In genomic region chr10:79608505-79609375, GRCh38 we compare ENCODE assay signal across 8 cellular contexts. TPM values are rescaled to one million over a fixed set of nuclear protein-coding genes. Genes with fewer than 3 reads are reported as not detected.
A peak's percentile ranks its signal among the peaks of the same experiment; 100 is the strongest.
DNase-seq lines count a peak whose midpoint lies in the region; ATAC-seq and TF ChIP-seq lines count a peak whose summit lies in the region.

No MANE protein-coding gene starts in this region.

- no peak overlapping the region for H3K27ac ChIP-seq in foreskin keratinocyte

- H3K27me3 ChIP-seq in foreskin keratinocyte, result peaks cover 5% of the 10 kb centered on the region

- TF ChIP-seq CTCF in foreskin keratinocyte (conservative IDR thresholded peaks at IDR 0.05), result peak; percentile 62

- peak; percentile 28 for DNase-seq in NCI-H345 (lab: John Stamatoyannopoulos, UW)
- DNase-seq in NCI-H345 treated with DMSO at 0.1 percent for 48 hours (lab: John Stamatoyannopoulos, UW; ENCODE audit: unreplicated experiment), result no peak
- peak; percentile 32 for DNase-seq in HuH-7 (ENCODE audit: low spot score)
- peak; percentile 48 to 58 for DNase-seq in activated CD4-positive, alpha-beta T cell treated with anti-CD3 and anti-CD28 coated beads, Interleukin-2, amount 50 U/mL, for 48 hours
- DNase-seq in foreskin keratinocyte, result no peak
- peak; percentile 22 for DNase-seq in stimulated activated CD4-positive, alpha-beta T cell treated with anti-CD3 and anti-CD28 coated beads, Interleukin-12 subunit alpha, Interleukin-12 subunit beta, amount 100 ng/mL, for 4 hours

- H3K4me1 ChIP-seq in foreskin keratinocyte, result no peaks in the 10 kb centered on the region

- ATAC-seq in foreskin keratinocyte (peak; percentile 20), GM21515 (IDR thresholded peaks at IDR 0.05; ENCODE audit: unreplicated experiment) (no peak), HG03159 (IDR thresholded peaks at IDR 0.05; ENCODE audit: unreplicated experiment) (no peak)

RNA-seq across cellular contexts. Expression of gene SFTPA1, which starts 2.0 kb away (rescaled TPM):
- total RNA-seq in foreskin keratinocyte, result not detected in 2 replicates
- polyA plus RNA-seq in foreskin keratinocyte, result not detected in 2 replicates

RNA-seq across cellular contexts. Expression of gene SFTPA2, which starts 48.5 kb away (rescaled TPM):
- not detected in 2 replicates for total RNA-seq in foreskin keratinocyte
- not detected in 2 replicates for polyA plus RNA-seq in foreskin keratinocyte

Comparison
In these comparisons a context has a peak if more than half of its experiments do, and no peak if none do; other contexts are left out.
1. DNase-seq: peak in NCI-H345 (single experiment), HuH-7 (single experiment), activated CD4-positive, alpha-beta T cell treated with anti-CD3 and anti-CD28 coated beads, Interleukin-2, amount 50 U/mL, for 48 hours (2 of 2) and stimulated activated CD4-positive, alpha-beta T cell treated with anti-CD3 and anti-CD28 coated beads, Interleukin-12 subunit alpha, Interleukin-12 subunit beta, amount 100 ng/mL, for 4 hours (single experiment); none in NCI-H345 treated with DMSO at 0.1 percent for 48 hours (single experiment) and foreskin keratinocyte (0 of 2).